In the genomic region with DNA sequence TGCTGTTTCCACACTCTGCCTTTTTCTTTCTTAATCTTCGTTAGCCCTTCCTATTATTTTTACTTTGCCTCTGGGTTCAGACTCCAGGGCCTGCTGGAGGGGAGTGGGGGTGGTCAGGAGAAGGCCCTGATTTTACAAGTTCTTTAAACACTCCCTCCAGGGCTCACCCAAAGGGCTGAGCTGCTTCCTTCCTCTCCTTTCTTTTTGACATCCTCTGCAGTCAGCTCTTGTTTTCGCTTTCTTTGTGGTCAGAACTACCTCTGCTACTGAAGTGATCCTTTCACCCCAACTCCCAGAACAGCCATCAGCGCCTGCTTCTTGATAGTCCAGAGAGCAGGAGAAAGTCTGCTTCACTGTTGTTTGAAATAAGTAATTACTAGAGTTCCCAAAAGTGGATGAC, we compare ENCODE assay signal across 1 cellular context.
TF ChIP-seq lines count a peak whose summit lies in the region.

No MANE protein-coding gene starts in this region.

TF ChIP-seq in WTC11, 78 proteins besides CTCF, POLR2A, EP300 and RAD21 (continued from another document):
- TF ChIP-seq, protein P1, sequence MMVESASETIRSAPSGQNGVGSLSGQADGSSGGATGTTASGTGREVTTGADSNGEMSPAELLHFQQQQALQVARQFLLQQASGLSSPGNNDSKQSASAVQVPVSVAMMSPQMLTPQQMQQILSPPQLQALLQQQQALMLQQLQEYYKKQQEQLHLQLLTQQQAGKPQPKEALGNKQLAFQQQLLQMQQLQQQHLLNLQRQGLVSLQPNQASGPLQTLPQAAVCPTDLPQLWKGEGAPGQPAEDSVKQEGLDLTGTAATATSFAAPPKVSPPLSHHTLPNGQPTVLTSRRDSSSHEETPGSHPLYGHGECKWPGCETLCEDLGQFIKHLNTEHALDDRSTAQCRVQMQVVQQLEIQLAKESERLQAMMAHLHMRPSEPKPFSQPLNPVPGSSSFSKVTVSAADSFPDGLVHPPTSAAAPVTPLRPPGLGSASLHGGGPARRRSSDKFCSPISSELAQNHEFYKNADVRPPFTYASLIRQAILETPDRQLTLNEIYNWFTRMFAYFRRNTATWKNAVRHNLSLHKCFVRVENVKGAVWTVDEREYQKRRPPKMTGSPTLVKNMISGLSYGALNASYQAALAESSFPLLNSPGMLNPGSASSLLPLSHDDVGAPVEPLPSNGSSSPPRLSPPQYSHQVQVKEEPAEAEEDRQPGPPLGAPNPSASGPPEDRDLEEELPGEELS (CRISPR knock-in tag; IDR thresholded peaks at IDR 0.05) = no peak
